Comparison of ENCODE assay signal across 20 cellular contexts in genomic region chr4:71239365-71239764, GRCh38.
A peak's percentile ranks its signal among the peaks of the same experiment; 100 is the strongest.
DNase-seq lines count a peak whose midpoint lies in the region; ATAC-seq and TF ChIP-seq lines count a peak whose summit lies in the region.
"Had no signal": no experiment of that assay in that cellular context is flagged by ENCODE, and none has a peak within 500 bp of the region (broad histone marks: within the 10 kb centered on the region; RNA-seq: fewer than 3 reads in every experiment).

No MANE protein-coding gene starts in this region.

- no peaks in the 10 kb centered on the region for H3F3A ChIP-seq in Loucy (ENCODE audit: low read depth)
- H3F3A ChIP-seq in neural cell (ENCODE audit: insufficient read depth, low read length, poor library complexity, severe bottlenecking) = peaks cover 3% of the 10 kb centered on the region

- H3K9me2 ChIP-seq in Loucy (replicated peaks; ENCODE audit: low read depth, low read length) = no peaks in the 10 kb centered on the region
- H3K9me2 ChIP-seq in neural cell (ENCODE audit: insufficient read depth, low read length) = no peaks in the 10 kb centered on the region

- no peak for TF ChIP-seq CTCF in Loucy (conservative IDR thresholded peaks at IDR 0.05; ENCODE audit: low read length)
- TF ChIP-seq CTCF in choroid plexus epithelial cell (conservative IDR thresholded peaks at IDR 0.05; ENCODE audit: low read depth, low read length) = no peak
- no peak for TF ChIP-seq CTCF in neural cell (IDR thresholded peaks at IDR 0.05; ENCODE audit: poor library complexity, severe bottlenecking)

- no peaks in the 10 kb centered on the region for H3K9me3 Mint-ChIP-seq in T-helper 2 cell treated with Interferon-gamma antibody and Interleukin-4, amounts not matched to agents 5 μg/mL and 100 μg/mL, for 36 hours
- H3K9me3 Mint-ChIP-seq: IgD-negative memory B cell had no signal

- TF ChIP-seq RAD21 in neural cell (conservative IDR thresholded peaks at IDR 0.05) = no peak

- peaks cover 2% of the 10 kb centered on the region for H3K27me3 Mint-ChIP-seq in T-helper 2 cell treated with Interferon-gamma antibody and Interleukin-4, amounts not matched to agents 5 μg/mL and 100 μg/mL, for 36 hours (ENCODE audit: low read depth)
- H3K27me3 Mint-ChIP-seq: activated CD8-positive, alpha-beta memory T cell treated with anti-CD3 and anti-CD28 coated beads, Interleukin-2, amount 10 ng/mL, durations not matched to agents 7 days and 5 days had no signal

- H3K27ac ChIP-seq in neural cell (ENCODE audit: low read length) (no peak overlapping the region), substantia nigra (ENCODE audit: low read depth, low read length, poor library complexity, severe bottlenecking) (no peak overlapping the region)
- H3K27ac ChIP-seq: ascending aorta, C4-2B, esophagus muscularis mucosa, tibial artery had no signal

- no peaks in the 10 kb centered on the region for H4K20me1 ChIP-seq in Loucy (ENCODE audit: insufficient read depth, low read length, poor library complexity, severe bottlenecking)
- H4K20me1 ChIP-seq in neural cell (ENCODE audit: insufficient read depth) = no peaks in the 10 kb centered on the region

- no peaks in the 10 kb centered on the region for H3K27me3 ChIP-seq in Loucy (ENCODE audit: insufficient read depth, low read length, poor library complexity, severe bottlenecking)
- H3K27me3 ChIP-seq in neural cell (ENCODE audit: insufficient read depth, low read depth, low read length) = no peaks in the 10 kb centered on the region
- H3K27me3 ChIP-seq: ascending aorta, esophagus muscularis mucosa, tibial artery had no signal

- H3K9me3 ChIP-seq in Loucy (ENCODE audit: insufficient read depth, low read depth, low read length) = no peaks in the 10 kb centered on the region
- no peaks in the 10 kb centered on the region for H3K9me3 ChIP-seq in neural cell (ENCODE audit: low read length)
- H3K9me3 ChIP-seq: ascending aorta, esophagus muscularis mucosa, tibial artery had no signal

- no peaks in the 10 kb centered on the region for H3K36me3 Mint-ChIP-seq in T-helper 2 cell treated with Interferon-gamma antibody and Interleukin-4, amounts not matched to agents 5 μg/mL and 100 μg/mL, for 36 hours (ENCODE audit: low read depth)
- H3K36me3 Mint-ChIP-seq: activated CD8-positive, alpha-beta memory T cell treated with anti-CD3 and anti-CD28 coated beads, Interleukin-2, amount 10 ng/mL, durations not matched to agents 7 days and 5 days; IgD-negative memory B cell had no signal

- H3K4me2 ChIP-seq in Loucy (ENCODE audit: low read depth, low read length, poor library complexity, severe bottlenecking) = peak overlapping the region; percentile 9
- H3K4me2 ChIP-seq in neural cell (ENCODE audit: low read length) = no peak overlapping the region

- H3K4me1 Mint-ChIP-seq in T-helper 2 cell treated with Interferon-gamma antibody and Interleukin-4, amounts not matched to agents 5 μg/mL and 100 μg/mL, for 36 hours (ENCODE audit: low read depth) = no peaks in the 10 kb centered on the region
- H3K4me1 Mint-ChIP-seq: IgD-negative memory B cell had no signal

- no peak overlapping the region for H3K27ac Mint-ChIP-seq in T-helper 2 cell treated with Interferon-gamma antibody and Interleukin-4, amounts not matched to agents 5 μg/mL and 100 μg/mL, for 36 hours
- H3K27ac Mint-ChIP-seq: activated CD8-positive, alpha-beta memory T cell treated with anti-CD3 and anti-CD28 coated beads, Interleukin-2, amount 10 ng/mL, durations not matched to agents 7 days and 5 days; IgD-negative memory B cell had no signal

- no peak for TF ChIP-seq EP300 in neural cell (conservative IDR thresholded peaks at IDR 0.05; ENCODE audit: poor library complexity, severe bottlenecking)

- no peak overlapping the region for H3K9ac ChIP-seq in Loucy (ENCODE audit: low read depth, low read length, poor library complexity, severe bottlenecking)
- H3K9ac ChIP-seq in neural cell (ENCODE audit: low read length) = no peak overlapping the region

- H2AFZ ChIP-seq in Loucy (ENCODE audit: low read length) (no peak overlapping the region), neural cell (ENCODE audit: low read depth, low read length) (no peak overlapping the region)

- H3K79me2 ChIP-seq in Loucy (ENCODE audit: insufficient read depth, low read length) (peaks cover 7% of the 10 kb centered on the region), neural cell (replicated peaks; ENCODE audit: insufficient read depth, low read length) (no peaks in the 10 kb centered on the region)

- peak; percentile 70 for DNase-seq in EH (ENCODE audit: low read depth)
- DNase-seq in choroid plexus epithelial cell (ENCODE audit: low read depth) = peak; percentile 29
- DNase-seq in substantia nigra (lab: John Stamatoyannopoulos, UW) = no peak
- no peak for DNase-seq in T-helper 2 cell treated with Interferon-gamma antibody and Interleukin-4, amounts not matched to agents 5 μg/mL and 100 μg/mL, for 36 hours (ENCODE audit: low spot score)
- DNase-seq: activated CD8-positive, alpha-beta memory T cell treated with anti-CD3 and anti-CD28 coated beads, Interleukin-2, amount 10 ng/mL, durations not matched to agents 7 days and 5 days; activated gamma-delta T cell treated with Interleukin-2 at 50 U/mL for 16 hours; DMS53; islet precursor cell; midbrain; NCI-H1092; NCI-H2107; RPMI8226; tibial artery had no signal

- H3K4me3 ChIP-seq in Loucy (ENCODE audit: low read length, poor library complexity, severe bottlenecking) = no peak overlapping the region
- no peak overlapping the region for H3K4me3 ChIP-seq in choroid plexus epithelial cell (ENCODE audit: low read depth, low read length)
- peak overlapping the region; percentile 58 for H3K4me3 ChIP-seq in neural cell (ENCODE audit: low read length)
- H3K4me3 ChIP-seq: ascending aorta, esophagus muscularis mucosa, tibial artery had no signal

- no peak for ATAC-seq in GM18867 (IDR thresholded peaks at IDR 0.05; ENCODE audit: unreplicated experiment)
- ATAC-seq: activated CD8-positive, alpha-beta memory T cell treated with anti-CD3 and anti-CD28 coated beads, Interleukin-2, amount 10 ng/mL, durations not matched to agents 7 days and 5 days had no signal

- peaks cover 17% of the 10 kb centered on the region for H3K4me1 ChIP-seq in Loucy (ENCODE audit: insufficient read depth, low read length, poor library complexity, severe bottlenecking)
- H3K4me1 ChIP-seq: ascending aorta had no signal

- no peak overlapping the region for H3K4me3 Mint-ChIP-seq in T-helper 2 cell treated with Interferon-gamma antibody and Interleukin-4, amounts not matched to agents 5 μg/mL and 100 μg/mL, for 36 hours
- H3K4me3 Mint-ChIP-seq: activated CD8-positive, alpha-beta memory T cell treated with anti-CD3 and anti-CD28 coated beads, Interleukin-2, amount 10 ng/mL, durations not matched to agents 7 days and 5 days; IgD-negative memory B cell had no signal

- H3K36me3 ChIP-seq in Loucy (ENCODE audit: insufficient read depth, low read length) = no peaks in the 10 kb centered on the region; the same call in 1 of the 2 replicates
- no peaks in the 10 kb centered on the region for H3K36me3 ChIP-seq in neural cell (ENCODE audit: insufficient read depth, low read length)
- H3K36me3 ChIP-seq: ascending aorta, esophagus muscularis mucosa, tibial artery had no signal

TF ChIP-seq in neural cell, 6 proteins besides CTCF, POLR2A, EP300 and RAD21:
- TF ChIP-seq EZH2 (IDR thresholded peaks at IDR 0.05; ENCODE audit: borderline replicate concordance, insufficient read depth, low read length, poor library complexity, severe bottlenecking) (no peak), MXI1 (conservative IDR thresholded peaks at IDR 0.05; ENCODE audit: poor library complexity, severe bottlenecking) (no peak), REST (IDR thresholded peaks at IDR 0.05; ENCODE audit: borderline replicate concordance) (no peak), TAF1 (IDR thresholded peaks at IDR 0.05; ENCODE audit: low read depth) (no peak), POLR2AphosphoS5 (IDR thresholded peaks at IDR 0.05) (no peak), SMC3 (conservative IDR thresholded peaks at IDR 0.05; ENCODE audit: poor library complexity) (no peak)

Comparison
In these comparisons a context has a peak if more than half of its experiments do, and no peak if none do; other contexts are left out.
1. DNase-seq: peak in EH (single experiment) and choroid plexus epithelial cell (single experiment); none in substantia nigra (0 of 49) and T-helper 2 cell treated with Interferon-gamma antibody and Interleukin-4, amounts not matched to agents 5 μg/mL and 100 μg/mL, for 36 hours (single experiment).